In genomic region chr19:47765522-47766358, GRCh38 we compare ENCODE assay signal across 2 cellular contexts.
TF ChIP-seq lines count a peak whose summit lies in the region.

No MANE protein-coding gene starts in this region.

TF ChIP-seq in Ishikawa, 13 proteins besides CTCF, POLR2A, EP300 and RAD21 (continued from another document):
- TF ChIP-seq REST (IDR thresholded peaks at IDR 0.05; ENCODE audit: low read depth), result no peak

TF ChIP-seq in SK-N-SH, 30 proteins besides CTCF, POLR2A, EP300 and RAD21 (continued from another document):
- TF ChIP-seq SMC3 (IDR thresholded peaks at IDR 0.05; ENCODE audit: low read depth, low read length), result peak; percentile 70
- TF ChIP-seq, protein P1, sequence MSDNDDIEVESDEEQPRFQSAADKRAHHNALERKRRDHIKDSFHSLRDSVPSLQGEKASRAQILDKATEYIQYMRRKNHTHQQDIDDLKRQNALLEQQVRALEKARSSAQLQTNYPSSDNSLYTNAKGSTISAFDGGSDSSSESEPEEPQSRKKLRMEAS (IDR thresholded peaks at IDR 0.05; ENCODE audit: low read depth), result no peak
- no peak for TF ChIP-seq MEF2A (IDR thresholded peaks at IDR 0.05; ENCODE audit: borderline replicate concordance, low read depth)
